ENCODE assay signal across 8 cellular contexts in the genomic region with DNA sequence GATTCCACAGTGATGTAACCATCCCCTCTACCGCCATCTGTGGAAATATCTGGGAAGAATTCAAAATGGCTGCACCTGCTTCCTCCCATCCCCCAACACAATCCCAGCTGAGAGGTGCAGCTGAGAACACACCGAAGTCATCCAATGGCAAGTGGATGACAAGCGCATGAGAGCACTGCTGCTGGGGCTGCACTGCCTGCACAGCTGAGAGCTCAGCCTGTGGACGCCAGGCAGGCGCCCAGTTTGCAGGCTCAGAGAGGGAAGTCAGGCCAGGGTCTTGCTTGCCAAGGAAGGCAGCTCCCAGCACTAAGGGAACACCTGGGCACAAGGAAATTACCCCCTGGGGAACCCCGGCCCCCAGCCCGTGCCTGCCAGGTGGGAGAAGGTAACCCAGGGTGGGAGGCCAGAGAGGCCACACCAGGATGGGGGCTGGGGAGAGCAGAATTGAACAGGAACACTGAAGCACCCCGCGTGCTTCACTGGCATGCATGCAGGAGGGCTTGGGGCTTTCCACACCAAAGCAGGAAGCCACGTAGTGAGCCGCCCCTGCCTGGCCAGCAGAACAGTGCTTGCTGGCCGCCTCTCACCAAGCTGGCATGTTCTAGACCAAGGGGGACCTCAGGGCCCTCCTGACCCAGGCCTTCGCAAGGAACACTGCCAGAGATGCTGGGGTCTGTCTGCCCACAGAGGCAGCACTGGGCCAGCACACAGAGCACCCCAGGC. TPM values are rescaled to one million over a fixed set of nuclear protein-coding genes. Genes with fewer than 3 reads are reported as not detected.
DNase-seq lines count a peak whose midpoint lies in the region; ATAC-seq and TF ChIP-seq lines count a peak whose summit lies in the region.

No MANE protein-coding gene starts in this region.

- H3K27me3 Mint-ChIP-seq in activated CD8-positive, alpha-beta memory T cell treated with anti-CD3 and anti-CD28 coated beads, Interleukin-2, amount 10 ng/mL, durations not matched to agents 7 days and 5 days = no peaks in the 10 kb centered on the region
- H3K27me3 Mint-ChIP-seq in memory B cell = no peaks in the 10 kb centered on the region

- CTCF ChIA-PET in activated CD8-positive, alpha-beta memory T cell treated with anti-CD3 and anti-CD28 coated beads, Interleukin-2, amount 10 ng/mL, durations not matched to agents 7 days and 5 days (lab: Charles Lee) = interaction anchor here (0.9 to 3.3 kb wide), 10 partner anchors 8 to 49 kb away, joined by 3 to 44 read pairs (median 10); no protein-coding TSS in a partner anchor

- peak; percentile 48 for DNase-seq in Ammon's horn (ENCODE audit: low spot score)
- peak; percentile 71 for DNase-seq in activated CD8-positive, alpha-beta memory T cell treated with anti-CD3 and anti-CD28 coated beads, Interleukin-2, amount 10 ng/mL, durations not matched to agents 7 days and 5 days
- peak; percentile 29 to 31 for DNase-seq in memory B cell (ENCODE audit: low spot score in 2 of 2)
- DNase-seq in kidney glomerular epithelial cell (lab: John Stamatoyannopoulos, UW) = no peak
- DNase-seq in omental fat pad (ENCODE audit: low spot score) = no peak
- no peak for DNase-seq in retina

- ATAC-seq in GM21423 (IDR thresholded peaks at IDR 0.05; ENCODE audit: unreplicated experiment) = peak; percentile 31
- ATAC-seq in activated CD8-positive, alpha-beta memory T cell treated with anti-CD3 and anti-CD28 coated beads, Interleukin-2, amount 10 ng/mL, durations not matched to agents 7 days and 5 days = peak; percentile 31
- peak; percentile 64 for ATAC-seq in memory B cell (ENCODE audit: low read depth)
- no peak for ATAC-seq in GM19023 (IDR thresholded peaks at IDR 0.05; ENCODE audit: unreplicated experiment)
- no peak for ATAC-seq in omental fat pad (ENCODE audit: low FRiP score)

- no peaks in the 10 kb centered on the region for H3K9me3 Mint-ChIP-seq in activated CD8-positive, alpha-beta memory T cell treated with anti-CD3 and anti-CD28 coated beads, Interleukin-2, amount 10 ng/mL, durations not matched to agents 7 days and 5 days (ENCODE audit: low read depth)
- H3K9me3 Mint-ChIP-seq in memory B cell = no peaks in the 10 kb centered on the region

- H3K27ac Mint-ChIP-seq in activated CD8-positive, alpha-beta memory T cell treated with anti-CD3 and anti-CD28 coated beads, Interleukin-2, amount 10 ng/mL, durations not matched to agents 7 days and 5 days = peak overlapping the region; percentile 98
- H3K27ac Mint-ChIP-seq in memory B cell = peak overlapping the region; percentile 95

- TF ChIP-seq CTCF in omental fat pad (IDR thresholded peaks at IDR 0.05) = no peak

- peaks cover 24% of the 10 kb centered on the region for H3K36me3 Mint-ChIP-seq in activated CD8-positive, alpha-beta memory T cell treated with anti-CD3 and anti-CD28 coated beads, Interleukin-2, amount 10 ng/mL, durations not matched to agents 7 days and 5 days
- H3K36me3 Mint-ChIP-seq in memory B cell = peaks cover 16% of the 10 kb centered on the region

- no peak overlapping the region for H3K4me3 Mint-ChIP-seq in activated CD8-positive, alpha-beta memory T cell treated with anti-CD3 and anti-CD28 coated beads, Interleukin-2, amount 10 ng/mL, durations not matched to agents 7 days and 5 days
- H3K4me3 Mint-ChIP-seq in memory B cell = peak overlapping the region; percentile 27

- H3K4me1 Mint-ChIP-seq in activated CD8-positive, alpha-beta memory T cell treated with anti-CD3 and anti-CD28 coated beads, Interleukin-2, amount 10 ng/mL, durations not matched to agents 7 days and 5 days = peaks cover 98% of the 10 kb centered on the region
- peaks cover 75% of the 10 kb centered on the region for H3K4me1 Mint-ChIP-seq in memory B cell

RNA-seq across cellular contexts. Expression of gene FAM53B, which starts 46.2 kb away (rescaled TPM):
- total RNA-seq in activated CD8-positive, alpha-beta memory T cell treated with anti-CD3 and anti-CD28 coated beads, Interleukin-2, amount 10 ng/mL, durations not matched to agents 7 days and 5 days = 10 to 100 TPM; 33.5 to 45.5 TPM
- total RNA-seq in omental fat pad = 10 to 100 TPM; 21.9 to 42.6 (median 32.2) TPM

Comparison
In these comparisons a context has a peak if more than half of its experiments do, and no peak if none do; other contexts are left out.
1. DNase-seq: peak in Ammon's horn (single experiment), activated CD8-positive, alpha-beta memory T cell treated with anti-CD3 and anti-CD28 coated beads, Interleukin-2, amount 10 ng/mL, durations not matched to agents 7 days and 5 days (single experiment) and memory B cell (2 of 2); none in kidney glomerular epithelial cell (single experiment), omental fat pad (single experiment) and retina (single experiment).
2. ATAC-seq: peak in GM21423 (single experiment), activated CD8-positive, alpha-beta memory T cell treated with anti-CD3 and anti-CD28 coated beads, Interleukin-2, amount 10 ng/mL, durations not matched to agents 7 days and 5 days (single experiment) and memory B cell (single experiment); none in GM19023 (single experiment) and omental fat pad (single experiment).